Comparison of ENCODE assay signal across 8 cellular contexts in the genomic region with DNA sequence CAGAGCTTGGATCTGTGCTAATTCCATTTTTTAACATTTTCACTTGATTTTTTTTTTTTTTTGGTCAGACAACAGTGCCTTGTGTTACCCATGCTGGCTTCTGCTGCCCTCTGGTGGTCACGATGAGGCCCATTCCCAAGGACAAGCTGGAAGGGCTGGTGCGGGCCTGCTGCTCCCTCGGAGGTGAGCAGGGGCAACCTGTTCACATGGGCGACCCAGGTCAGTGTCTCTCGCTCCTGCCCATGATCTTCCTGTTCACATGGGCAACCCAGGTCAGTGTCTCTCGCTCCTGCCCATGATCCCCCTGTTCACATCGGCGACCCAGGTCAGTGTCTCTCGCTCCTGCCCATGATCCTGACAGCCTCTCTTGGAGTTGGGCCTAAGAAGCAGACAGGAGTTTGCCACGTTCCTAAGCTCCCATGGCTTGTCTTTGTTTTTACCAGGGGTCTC. TPM values are rescaled to one million over a fixed set of nuclear protein-coding genes. Genes with fewer than 3 reads are reported as not detected.
DNase-seq lines count a peak whose midpoint lies in the region; ATAC-seq and TF ChIP-seq lines count a peak whose summit lies in the region.

No MANE protein-coding gene starts in this region.

- no peaks in the 10 kb centered on the region for H3K27me3 Mint-ChIP-seq in H9 (ENCODE audit: low read depth)

- H3K36me3 Mint-ChIP-seq in H9 (ENCODE audit: insufficient read depth in 1 of 3, low read depth in 3 of 3): peaks cover 2 to 25% (median 20%) of the 10 kb centered on the region in 3 experiments; a peak in 5 of 7 replicates

- H3K4me2 ChIP-seq in H9 (ENCODE audit: insufficient read depth, insufficient read length, low read length): no peak overlapping the region

- no peak overlapping the region for H2AK5ac ChIP-seq in H9 (ENCODE audit: insufficient read length, low read length)

- H3K4me3 Mint-ChIP-seq in H9: no peak overlapping the region

- H4K8ac ChIP-seq in H9 (replicated peaks; ENCODE audit: insufficient read length, low read depth, low read length): no peak overlapping the region

- peaks cover 3% of the 10 kb centered on the region; the same call in 1 of the 2 replicates for H3K36me3 ChIP-seq in BJ (ENCODE audit: control insufficient read depth, insufficient read depth, low read length)

- no peak overlapping the region for H3K27ac ChIP-seq in H9 (ENCODE audit: insufficient read length, low read depth, low read length)

- H3K23ac ChIP-seq in H9 (ENCODE audit: insufficient read length, low read depth, low read length): no peak overlapping the region

- no peaks in the 10 kb centered on the region for H3K23me2 ChIP-seq in H9 (ENCODE audit: insufficient read length, low read depth, low read length, poor library complexity, severe bottlenecking)

- H3K14ac ChIP-seq in H9 (ENCODE audit: insufficient read depth, low read length): no peak overlapping the region

- no peak overlapping the region for H2AFZ ChIP-seq in H9 (ENCODE audit: low read length)

- peaks cover 0 to 2% of the 10 kb centered on the region in 2 experiments; a peak in 1 of 5 replicates for H3K9me3 Mint-ChIP-seq in H9

- no peak overlapping the region for H4K91ac ChIP-seq in H9 (ENCODE audit: insufficient read length, low read depth, low read length)

- H3K56ac ChIP-seq in H9 (ENCODE audit: insufficient read length, low read depth, low read length): no peak overlapping the region

- no peak overlapping the region for H3K18ac ChIP-seq in H9 (ENCODE audit: insufficient read length, low read depth, low read length)

- no peaks in the 10 kb centered on the region for H3K79me1 ChIP-seq in H9 (ENCODE audit: insufficient read depth, low read depth, low read length, poor library complexity, severe bottlenecking)

- no peak overlapping the region for H3K9ac ChIP-seq in H9 (ENCODE audit: extremely low read depth, insufficient read length, low read length)

- no peak overlapping the region for H2BK20ac ChIP-seq in H9 (ENCODE audit: low read depth, low read length, poor library complexity, severe bottlenecking)

- CTCF ChIA-PET in BJ (lab: Yijun Ruan, JAX): interaction anchor here (0.6 to 17.7 kb wide), 36 partner anchors 8 to 1200 kb away, joined by 3 to 344 read pairs (median 4); a partner anchor contains a TSS

- DNase-seq in BJ (ENCODE audit: low read depth): no peak
- DNase-seq in H9: peak; percentile 89
- peak; percentile 79 for DNase-seq in NCI-H460 (ENCODE audit: extremely low read depth, low read depth)
- DNase-seq in activated CD8-positive, alpha-beta memory T cell treated with anti-CD3 and anti-CD28 coated beads for 1 hour (ENCODE audit: extremely low read depth in 1 of 2, low read depth in 1 of 2): peak; percentile 55 to 57
- DNase-seq in effector CD8-positive, alpha-beta T cell (lab: John Stamatoyannopoulos, UW): peak; percentile 64
- DNase-seq in medulla oblongata (ENCODE audit: extremely low spot score): peak; percentile 88
- peak; percentile 54 for DNase-seq in stimulated activated CD8-positive, alpha-beta memory T cell treated with anti-CD3 and anti-CD28 coated beads, Interleukin-12 subunit alpha, Interleukin-12 subunit beta, amount 100 ng/mL, for 24 hours (ENCODE audit: extremely low read depth)

- H2BK120ac ChIP-seq in H9 (ENCODE audit: low read depth, low read length, poor library complexity, severe bottlenecking): no peak overlapping the region

- no peaks in the 10 kb centered on the region for H3K79me2 ChIP-seq in H9 (ENCODE audit: insufficient read depth, low read length)

- WGBS in H9 (ENCODE audit: extremely low coverage, insufficient read length, low lambda C conversion rate): no CpG with 5 or more reads among the region's 10 CpGs

- H3K4ac ChIP-seq in H9 (ENCODE audit: low read depth, low read length): no peak overlapping the region

- no peak overlapping the region for H3T11ph ChIP-seq in H9 (ENCODE audit: low read length)

- H4K5ac ChIP-seq in H9 (ENCODE audit: insufficient read length, low read depth, low read length): no peak overlapping the region

- H3K27ac Mint-ChIP-seq in H9: peak overlapping the region in 2 of 3 experiments; percentile 47 to 84; a peak in 4 of 7 replicates

- POLR2A ChIA-PET in BJ (lab: Charles Lee): no interaction called here

- H4K20me1 ChIP-seq in H9 (ENCODE audit: control insufficient read depth, insufficient read depth, insufficient read length): no peaks in the 10 kb centered on the region

- no peaks in the 10 kb centered on the region for H3K4me1 ChIP-seq in H9 (ENCODE audit: insufficient read depth, low read length)

- peaks cover 0 to 2% of the 10 kb centered on the region in 2 experiments; a peak in 1 of 4 replicates for H3K4me1 Mint-ChIP-seq in H9

- no peaks in the 10 kb centered on the region for H3K9me3 ChIP-seq in H9 (ENCODE audit: control insufficient read depth, low read depth, low read length)

- no peak overlapping the region for H2BK12ac ChIP-seq in H9 (ENCODE audit: insufficient read length, low read depth, low read length)

- H2BK15ac ChIP-seq in H9 (ENCODE audit: low read depth, low read length): no peak overlapping the region

- H3K27me3 ChIP-seq in BJ (ENCODE audit: control insufficient read depth, insufficient read depth, low read length) (no peaks in the 10 kb centered on the region), H9 (ENCODE audit: insufficient read depth, low read length) (no peaks in the 10 kb centered on the region)

- no peak overlapping the region for H3K4me3 ChIP-seq in BJ (ENCODE audit: low read depth, low read length)

- no peak for ATAC-seq in HG03045 (IDR thresholded peaks at IDR 0.05; ENCODE audit: unreplicated experiment)

- TF ChIP-seq CTCF in BJ (IDR thresholded peaks at IDR 0.05; ENCODE audit: insufficient read depth, low read depth, low read length) (peak; percentile 94), H9 (conservative IDR thresholded peaks at IDR 0.05) (peak; percentile 95)

- H2BK5ac ChIP-seq in H9 (ENCODE audit: insufficient read length, low read length): no peak overlapping the region

RNA-seq across cellular contexts. Expression of a gene that starts 59.4 kb away (rescaled TPM):
- 14.3 and 18.9 TPM in 2 replicates for polyA plus RNA-seq in BJ (2011; rRNA removed)
- polyA minus RNA-seq in BJ (2011; rRNA and poly(A)+ RNA removed): 16.5 and 18.8 TPM in 2 replicates
- total RNA-seq in H9 (2021): 24.8 and 29.6 TPM in 2 replicates
- total RNA-seq in NCI-H460 (2014; rRNA removed; shearing (Covaris generic)): 3.9 and 8.3 TPM in 2 replicates
- polyA plus RNA-seq in NCI-H460 (2014; cell fraction: nucleus; rRNA removed): 22.0 and 24.6 TPM in 2 replicates
